In the genomic region with DNA sequence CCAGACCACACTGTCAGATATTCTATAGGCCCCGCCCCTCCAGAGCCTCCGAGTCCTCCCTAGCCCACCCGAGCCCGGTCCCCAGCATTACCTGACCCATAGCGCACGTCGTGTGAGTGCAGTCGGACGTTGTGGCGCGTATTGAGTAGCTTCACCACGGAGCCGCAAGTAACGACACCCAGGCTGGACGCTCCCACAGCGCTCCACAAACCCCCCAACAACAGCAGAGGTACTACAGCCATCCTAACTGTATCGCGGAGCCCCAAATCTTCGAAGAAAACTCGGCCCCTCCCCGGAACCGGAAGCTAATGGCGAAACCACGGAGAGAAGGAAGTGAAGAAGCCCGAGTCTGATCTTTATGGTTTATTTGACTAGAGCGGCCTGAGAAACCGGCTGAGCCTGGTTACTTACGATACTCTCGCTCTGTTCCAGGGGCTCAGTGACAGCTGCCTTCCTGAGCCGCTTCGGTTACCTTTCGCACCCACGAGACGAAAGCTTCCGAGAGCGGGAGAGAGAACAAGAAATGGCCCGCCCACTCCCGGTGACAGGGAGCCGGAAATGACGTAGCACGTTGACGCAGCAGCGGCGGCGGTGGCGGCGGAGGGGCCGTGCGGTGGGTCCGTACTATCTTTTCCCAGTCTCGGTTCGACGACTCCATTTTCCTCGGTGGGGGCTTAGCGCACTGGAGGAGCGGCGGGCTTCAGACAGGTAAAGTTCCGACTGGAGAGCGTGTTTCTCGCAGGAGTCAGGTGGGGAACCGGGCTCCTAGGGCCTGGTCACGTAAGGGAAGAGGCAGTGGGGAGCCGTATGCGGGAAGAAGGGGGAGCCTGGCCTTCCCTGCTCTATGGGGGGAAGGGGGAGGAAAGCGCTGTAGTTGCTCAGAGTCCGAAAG, we compare ENCODE assay signal across 1 cellular context.
A peak's percentile ranks its signal among the peaks of the same experiment; 100 is the strongest.
TF ChIP-seq lines count a peak whose summit lies in the region.

A gene with protein sequence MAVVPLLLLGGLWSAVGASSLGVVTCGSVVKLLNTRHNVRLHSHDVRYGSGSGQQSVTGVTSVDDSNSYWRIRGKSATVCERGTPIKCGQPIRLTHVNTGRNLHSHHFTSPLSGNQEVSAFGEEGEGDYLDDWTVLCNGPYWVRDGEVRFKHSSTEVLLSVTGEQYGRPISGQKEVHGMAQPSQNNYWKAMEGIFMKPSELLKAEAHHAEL (minus strand): TSS at position 272 of the 892 bp plus-strand sequence. CDS start 30 bp downstream, at position 242.
A gene (plus strand): TSS at position 571 of the 892 bp plus-strand sequence. CDS start 11,197 bp downstream, outside the sequence.

TF ChIP-seq in K562, 482 proteins besides CTCF, POLR2A, EP300 and RAD21 (continued from another document and continues in another):
- peak; percentile 91 for TF ChIP-seq HNRNPLL (IDR thresholded peaks at IDR 0.05; ENCODE audit: low read depth, low read length, poor library complexity, severe bottlenecking)
- TF ChIP-seq RAD51 (IDR thresholded peaks at IDR 0.05; ENCODE audit: borderline replicate concordance, low read depth) = no peak
- TF ChIP-seq MBD2 (IDR thresholded peaks at IDR 0.05; ENCODE audit: borderline replicate concordance, low read depth) = peak; percentile 83; the same call in 1 of the 2 replicates
- TF ChIP-seq ESRRA (IDR thresholded peaks at IDR 0.05; ENCODE audit: borderline replicate concordance, low read depth) = no peak
- no peak for TF ChIP-seq HIVEP1 (CRISPR knock-in tag; IDR thresholded peaks at IDR 0.05)
- TF ChIP-seq ATF7 (IDR thresholded peaks at IDR 0.05) = peak; percentile 95
- TF ChIP-seq, protein P1, sequence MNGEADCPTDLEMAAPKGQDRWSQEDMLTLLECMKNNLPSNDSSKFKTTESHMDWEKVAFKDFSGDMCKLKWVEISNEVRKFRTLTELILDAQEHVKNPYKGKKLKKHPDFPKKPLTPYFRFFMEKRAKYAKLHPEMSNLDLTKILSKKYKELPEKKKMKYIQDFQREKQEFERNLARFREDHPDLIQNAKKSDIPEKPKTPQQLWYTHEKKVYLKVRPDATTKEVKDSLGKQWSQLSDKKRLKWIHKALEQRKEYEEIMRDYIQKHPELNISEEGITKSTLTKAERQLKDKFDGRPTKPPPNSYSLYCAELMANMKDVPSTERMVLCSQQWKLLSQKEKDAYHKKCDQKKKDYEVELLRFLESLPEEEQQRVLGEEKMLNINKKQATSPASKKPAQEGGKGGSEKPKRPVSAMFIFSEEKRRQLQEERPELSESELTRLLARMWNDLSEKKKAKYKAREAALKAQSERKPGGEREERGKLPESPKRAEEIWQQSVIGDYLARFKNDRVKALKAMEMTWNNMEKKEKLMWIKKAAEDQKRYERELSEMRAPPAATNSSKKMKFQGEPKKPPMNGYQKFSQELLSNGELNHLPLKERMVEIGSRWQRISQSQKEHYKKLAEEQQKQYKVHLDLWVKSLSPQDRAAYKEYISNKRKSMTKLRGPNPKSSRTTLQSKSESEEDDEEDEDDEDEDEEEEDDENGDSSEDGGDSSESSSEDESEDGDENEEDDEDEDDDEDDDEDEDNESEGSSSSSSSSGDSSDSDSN (IDR thresholded peaks at IDR 0.05; ENCODE audit: borderline replicate concordance in 1 of 2, low read depth in 2 of 2, low read length in 2 of 2) = 0 out of 4 replicates have a peak, but pooled peaks have one; percentile 48 to 58
- peak; percentile 69 for TF ChIP-seq HMGN3 (IDR thresholded peaks at IDR 0.05; ENCODE audit: borderline replicate concordance, extremely low read depth, insufficient read length, low read depth, low read length)
- TF ChIP-seq OTX1 (CRISPR knock-in tag; IDR thresholded peaks at IDR 0.05) = 0 out of 2 replicates have a peak, but pooled peaks have one; percentile 38
- peak; percentile 53; the same call in 1 of the 2 replicates for TF ChIP-seq KHSRP (IDR thresholded peaks at IDR 0.05)
- TF ChIP-seq CBX5 (IDR thresholded peaks at IDR 0.05; ENCODE audit: borderline replicate concordance, low read depth) = 0 out of 2 replicates have a peak, but pooled peaks have one; percentile 6
- TF ChIP-seq, protein P2, sequence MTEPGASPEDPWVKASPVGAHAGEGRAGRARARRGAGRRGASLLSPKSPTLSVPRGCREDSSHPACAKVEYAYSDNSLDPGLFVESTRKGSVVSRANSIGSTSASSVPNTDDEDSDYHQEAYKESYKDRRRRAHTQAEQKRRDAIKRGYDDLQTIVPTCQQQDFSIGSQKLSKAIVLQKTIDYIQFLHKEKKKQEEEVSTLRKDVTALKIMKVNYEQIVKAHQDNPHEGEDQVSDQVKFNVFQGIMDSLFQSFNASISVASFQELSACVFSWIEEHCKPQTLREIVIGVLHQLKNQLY (CRISPR knock-in tag; conservative IDR thresholded peaks at IDR 0.05) = no peak
- no peak for TF ChIP-seq RUNX1 (IDR thresholded peaks at IDR 0.05; ENCODE audit: low read depth)
- TF ChIP-seq SRF (CRISPR knock-in tag; IDR thresholded peaks at IDR 0.05) = no peak
- TF ChIP-seq KDM4B (IDR thresholded peaks at IDR 0.05; ENCODE audit: borderline replicate concordance in 2 of 2, low read depth in 1 of 2) = peak in 1 of 2 experiments; percentile 75; a peak in 2 of 4 replicates
- peak; percentile 36; the same call in 1 of the 2 replicates for TF ChIP-seq ARID1B (IDR thresholded peaks at IDR 0.05)
- no peak for TF ChIP-seq SNRNP70 (optimal IDR thresholded peaks at IDR 0.05; ENCODE audit: low read depth, low read length)
- TF ChIP-seq, protein P3, sequence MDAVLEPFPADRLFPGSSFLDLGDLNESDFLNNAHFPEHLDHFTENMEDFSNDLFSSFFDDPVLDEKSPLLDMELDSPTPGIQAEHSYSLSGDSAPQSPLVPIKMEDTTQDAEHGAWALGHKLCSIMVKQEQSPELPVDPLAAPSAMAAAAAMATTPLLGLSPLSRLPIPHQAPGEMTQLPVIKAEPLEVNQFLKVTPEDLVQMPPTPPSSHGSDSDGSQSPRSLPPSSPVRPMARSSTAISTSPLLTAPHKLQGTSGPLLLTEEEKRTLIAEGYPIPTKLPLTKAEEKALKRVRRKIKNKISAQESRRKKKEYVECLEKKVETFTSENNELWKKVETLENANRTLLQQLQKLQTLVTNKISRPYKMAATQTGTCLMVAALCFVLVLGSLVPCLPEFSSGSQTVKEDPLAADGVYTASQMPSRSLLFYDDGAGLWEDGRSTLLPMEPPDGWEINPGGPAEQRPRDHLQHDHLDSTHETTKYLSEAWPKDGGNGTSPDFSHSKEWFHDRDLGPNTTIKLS (IDR thresholded peaks at IDR 0.05; ENCODE audit: borderline replicate concordance, low read depth) = peak; percentile 83
- no peak for TF ChIP-seq ILF3 (IDR thresholded peaks at IDR 0.05; ENCODE audit: borderline replicate concordance)
- peak; percentile 98 for TF ChIP-seq RBFOX2 (IDR thresholded peaks at IDR 0.05; ENCODE audit: low read depth, low read length)
- TF ChIP-seq ZNF143 (CRISPR knock-in tag; IDR thresholded peaks at IDR 0.05) = no peak
- no peak for TF ChIP-seq MCM7 (IDR thresholded peaks at IDR 0.05)
- TF ChIP-seq KAT8 (IDR thresholded peaks at IDR 0.05; ENCODE audit: low read depth) = peak; percentile 3; the same call in 1 of the 2 replicates
- TF ChIP-seq, protein P4, sequence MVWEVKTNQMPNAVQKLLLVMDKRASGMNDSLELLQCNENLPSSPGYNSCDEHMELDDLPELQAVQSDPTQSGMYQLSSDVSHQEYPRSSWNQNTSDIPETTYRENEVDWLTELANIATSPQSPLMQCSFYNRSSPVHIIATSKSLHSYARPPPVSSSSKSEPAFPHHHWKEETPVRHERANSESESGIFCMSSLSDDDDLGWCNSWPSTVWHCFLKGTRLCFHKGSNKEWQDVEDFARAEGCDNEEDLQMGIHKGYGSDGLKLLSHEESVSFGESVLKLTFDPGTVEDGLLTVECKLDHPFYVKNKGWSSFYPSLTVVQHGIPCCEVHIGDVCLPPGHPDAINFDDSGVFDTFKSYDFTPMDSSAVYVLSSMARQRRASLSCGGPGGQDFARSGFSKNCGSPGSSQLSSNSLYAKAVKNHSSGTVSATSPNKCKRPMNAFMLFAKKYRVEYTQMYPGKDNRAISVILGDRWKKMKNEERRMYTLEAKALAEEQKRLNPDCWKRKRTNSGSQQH (CRISPR knock-in tag; IDR thresholded peaks at IDR 0.05) = 0 out of 2 replicates have a peak, but pooled peaks have one; percentile 7
- TF ChIP-seq, protein P5, sequence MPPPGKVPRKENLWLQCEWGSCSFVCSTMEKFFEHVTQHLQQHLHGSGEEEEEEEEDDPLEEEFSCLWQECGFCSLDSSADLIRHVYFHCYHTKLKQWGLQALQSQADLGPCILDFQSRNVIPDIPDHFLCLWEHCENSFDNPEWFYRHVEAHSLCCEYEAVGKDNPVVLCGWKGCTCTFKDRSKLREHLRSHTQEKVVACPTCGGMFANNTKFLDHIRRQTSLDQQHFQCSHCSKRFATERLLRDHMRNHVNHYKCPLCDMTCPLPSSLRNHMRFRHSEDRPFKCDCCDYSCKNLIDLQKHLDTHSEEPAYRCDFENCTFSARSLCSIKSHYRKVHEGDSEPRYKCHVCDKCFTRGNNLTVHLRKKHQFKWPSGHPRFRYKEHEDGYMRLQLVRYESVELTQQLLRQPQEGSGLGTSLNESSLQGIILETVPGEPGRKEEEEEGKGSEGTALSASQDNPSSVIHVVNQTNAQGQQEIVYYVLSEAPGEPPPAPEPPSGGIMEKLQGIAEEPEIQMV (tag; conservative IDR thresholded peaks at IDR 0.05; ENCODE audit: low read depth) = no peak
- TF ChIP-seq, protein P6, sequence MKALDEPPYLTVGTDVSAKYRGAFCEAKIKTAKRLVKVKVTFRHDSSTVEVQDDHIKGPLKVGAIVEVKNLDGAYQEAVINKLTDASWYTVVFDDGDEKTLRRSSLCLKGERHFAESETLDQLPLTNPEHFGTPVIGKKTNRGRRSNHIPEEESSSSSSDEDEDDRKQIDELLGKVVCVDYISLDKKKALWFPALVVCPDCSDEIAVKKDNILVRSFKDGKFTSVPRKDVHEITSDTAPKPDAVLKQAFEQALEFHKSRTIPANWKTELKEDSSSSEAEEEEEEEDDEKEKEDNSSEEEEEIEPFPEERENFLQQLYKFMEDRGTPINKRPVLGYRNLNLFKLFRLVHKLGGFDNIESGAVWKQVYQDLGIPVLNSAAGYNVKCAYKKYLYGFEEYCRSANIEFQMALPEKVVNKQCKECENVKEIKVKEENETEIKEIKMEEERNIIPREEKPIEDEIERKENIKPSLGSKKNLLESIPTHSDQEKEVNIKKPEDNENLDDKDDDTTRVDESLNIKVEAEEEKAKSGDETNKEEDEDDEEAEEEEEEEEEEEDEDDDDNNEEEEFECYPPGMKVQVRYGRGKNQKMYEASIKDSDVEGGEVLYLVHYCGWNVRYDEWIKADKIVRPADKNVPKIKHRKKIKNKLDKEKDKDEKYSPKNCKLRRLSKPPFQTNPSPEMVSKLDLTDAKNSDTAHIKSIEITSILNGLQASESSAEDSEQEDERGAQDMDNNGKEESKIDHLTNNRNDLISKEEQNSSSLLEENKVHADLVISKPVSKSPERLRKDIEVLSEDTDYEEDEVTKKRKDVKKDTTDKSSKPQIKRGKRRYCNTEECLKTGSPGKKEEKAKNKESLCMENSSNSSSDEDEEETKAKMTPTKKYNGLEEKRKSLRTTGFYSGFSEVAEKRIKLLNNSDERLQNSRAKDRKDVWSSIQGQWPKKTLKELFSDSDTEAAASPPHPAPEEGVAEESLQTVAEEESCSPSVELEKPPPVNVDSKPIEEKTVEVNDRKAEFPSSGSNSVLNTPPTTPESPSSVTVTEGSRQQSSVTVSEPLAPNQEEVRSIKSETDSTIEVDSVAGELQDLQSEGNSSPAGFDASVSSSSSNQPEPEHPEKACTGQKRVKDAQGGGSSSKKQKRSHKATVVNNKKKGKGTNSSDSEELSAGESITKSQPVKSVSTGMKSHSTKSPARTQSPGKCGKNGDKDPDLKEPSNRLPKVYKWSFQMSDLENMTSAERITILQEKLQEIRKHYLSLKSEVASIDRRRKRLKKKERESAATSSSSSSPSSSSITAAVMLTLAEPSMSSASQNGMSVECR (CRISPR knock-in tag; IDR thresholded peaks at IDR 0.05) = peak; percentile 25; the same call in 1 of the 2 replicates
- no peak for TF ChIP-seq NFIX (CRISPR knock-in tag; IDR thresholded peaks at IDR 0.05; ENCODE audit: low read depth)
- TF ChIP-seq TSC22D4 (tag; IDR thresholded peaks at IDR 0.05) = no peak
- TF ChIP-seq CCAR2 (IDR thresholded peaks at IDR 0.05; ENCODE audit: low read depth, low read length) = no peak
- peak; percentile 67; the same call in 1 of the 2 replicates for TF ChIP-seq CBFB (CRISPR knock-in tag; IDR thresholded peaks at IDR 0.05)
- TF ChIP-seq, protein P7, sequence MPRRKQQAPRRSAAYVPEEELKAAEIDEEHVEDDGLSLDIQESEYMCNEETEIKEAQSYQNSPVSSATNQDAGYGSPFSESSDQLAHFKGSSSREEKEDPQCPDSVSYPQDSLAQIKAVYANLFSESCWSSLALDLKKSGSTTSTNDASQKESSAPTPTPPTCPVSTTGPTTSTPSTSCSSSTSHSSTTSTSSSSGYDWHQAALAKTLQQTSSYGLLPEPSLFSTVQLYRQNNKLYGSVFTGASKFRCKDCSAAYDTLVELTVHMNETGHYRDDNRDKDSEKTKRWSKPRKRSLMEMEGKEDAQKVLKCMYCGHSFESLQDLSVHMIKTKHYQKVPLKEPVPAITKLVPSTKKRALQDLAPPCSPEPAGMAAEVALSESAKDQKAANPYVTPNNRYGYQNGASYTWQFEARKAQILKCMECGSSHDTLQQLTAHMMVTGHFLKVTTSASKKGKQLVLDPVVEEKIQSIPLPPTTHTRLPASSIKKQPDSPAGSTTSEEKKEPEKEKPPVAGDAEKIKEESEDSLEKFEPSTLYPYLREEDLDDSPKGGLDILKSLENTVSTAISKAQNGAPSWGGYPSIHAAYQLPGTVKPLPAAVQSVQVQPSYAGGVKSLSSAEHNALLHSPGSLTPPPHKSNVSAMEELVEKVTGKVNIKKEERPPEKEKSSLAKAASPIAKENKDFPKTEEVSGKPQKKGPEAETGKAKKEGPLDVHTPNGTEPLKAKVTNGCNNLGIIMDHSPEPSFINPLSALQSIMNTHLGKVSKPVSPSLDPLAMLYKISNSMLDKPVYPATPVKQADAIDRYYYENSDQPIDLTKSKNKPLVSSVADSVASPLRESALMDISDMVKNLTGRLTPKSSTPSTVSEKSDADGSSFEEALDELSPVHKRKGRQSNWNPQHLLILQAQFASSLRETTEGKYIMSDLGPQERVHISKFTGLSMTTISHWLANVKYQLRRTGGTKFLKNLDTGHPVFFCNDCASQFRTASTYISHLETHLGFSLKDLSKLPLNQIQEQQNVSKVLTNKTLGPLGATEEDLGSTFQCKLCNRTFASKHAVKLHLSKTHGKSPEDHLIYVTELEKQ (CRISPR knock-in tag; IDR thresholded peaks at IDR 0.05) = no peak
- TF ChIP-seq, protein P8, sequence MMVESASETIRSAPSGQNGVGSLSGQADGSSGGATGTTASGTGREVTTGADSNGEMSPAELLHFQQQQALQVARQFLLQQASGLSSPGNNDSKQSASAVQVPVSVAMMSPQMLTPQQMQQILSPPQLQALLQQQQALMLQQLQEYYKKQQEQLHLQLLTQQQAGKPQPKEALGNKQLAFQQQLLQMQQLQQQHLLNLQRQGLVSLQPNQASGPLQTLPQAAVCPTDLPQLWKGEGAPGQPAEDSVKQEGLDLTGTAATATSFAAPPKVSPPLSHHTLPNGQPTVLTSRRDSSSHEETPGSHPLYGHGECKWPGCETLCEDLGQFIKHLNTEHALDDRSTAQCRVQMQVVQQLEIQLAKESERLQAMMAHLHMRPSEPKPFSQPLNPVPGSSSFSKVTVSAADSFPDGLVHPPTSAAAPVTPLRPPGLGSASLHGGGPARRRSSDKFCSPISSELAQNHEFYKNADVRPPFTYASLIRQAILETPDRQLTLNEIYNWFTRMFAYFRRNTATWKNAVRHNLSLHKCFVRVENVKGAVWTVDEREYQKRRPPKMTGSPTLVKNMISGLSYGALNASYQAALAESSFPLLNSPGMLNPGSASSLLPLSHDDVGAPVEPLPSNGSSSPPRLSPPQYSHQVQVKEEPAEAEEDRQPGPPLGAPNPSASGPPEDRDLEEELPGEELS (CRISPR knock-in tag; IDR thresholded peaks at IDR 0.05; ENCODE audit: borderline replicate concordance) = peak; percentile 57; the same call in 1 of the 2 replicates
